1 cellular context compared by ENCODE assay signal in genomic region chr21:42522771-42523170, GRCh38.
TF ChIP-seq lines count a peak whose summit lies in the region.

No MANE protein-coding gene starts in this region.

TF ChIP-seq in GM12878, 131 proteins besides CTCF, POLR2A, EP300 and RAD21:
- TF ChIP-seq BCL11A (IDR thresholded peaks at IDR 0.05; ENCODE audit: low read depth, low read length) (no peak), SP1 (IDR thresholded peaks at IDR 0.05; ENCODE audit: low read depth, low read length) (no peak), IRF4 (IDR thresholded peaks at IDR 0.05; ENCODE audit: low read depth, low read length) (no peak), EED (IDR thresholded peaks at IDR 0.05; ENCODE audit: low read depth) (no peak), GABPA (IDR thresholded peaks at IDR 0.05; ENCODE audit: low read depth) (no peak), CBFB (IDR thresholded peaks at IDR 0.05; ENCODE audit: low read depth) (no peak), SREBF1 (IDR thresholded peaks at IDR 0.05; ENCODE audit: low read length) (no peak), DPF2 (IDR thresholded peaks at IDR 0.05) (no peak), ATF7 (IDR thresholded peaks at IDR 0.05; ENCODE audit: low read depth) (no peak), E2F8 (IDR thresholded peaks at IDR 0.05; ENCODE audit: low read depth, partially characterized antibody) (no peak), EGR1 (IDR thresholded peaks at IDR 0.05; ENCODE audit: borderline replicate concordance in 1 of 2, low read depth in 2 of 2, low read length in 2 of 2) (no peak), MYB (IDR thresholded peaks at IDR 0.05; ENCODE audit: borderline replicate concordance, low read depth, low read length) (no peak)
